ENCODE assay signal across 15 cellular contexts in the genomic region with DNA sequence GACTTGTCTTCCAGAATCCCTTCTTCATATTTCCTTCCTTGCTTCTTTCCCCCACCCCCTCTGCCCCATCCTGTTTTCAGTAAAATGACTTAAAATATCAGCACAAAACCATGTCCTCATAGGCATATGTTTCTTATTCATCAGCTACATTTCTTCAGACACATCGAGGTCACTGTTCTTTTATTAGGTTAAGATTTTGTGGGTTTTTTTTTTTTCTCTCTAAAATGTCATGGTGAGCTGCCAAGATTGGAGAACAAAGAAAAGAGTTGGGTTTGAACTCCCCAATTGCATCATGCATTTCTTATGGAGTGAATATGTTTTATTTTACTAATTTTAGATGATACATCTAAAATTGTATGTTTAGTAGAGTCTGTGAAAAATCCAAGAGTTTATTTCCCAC. TPM values are rescaled to one million over a fixed set of nuclear protein-coding genes. Genes with fewer than 3 reads are reported as not detected.
A peak's percentile ranks its signal among the peaks of the same experiment; 100 is the strongest.
DNase-seq lines count a peak whose midpoint lies in the region; ATAC-seq, FAIRE-seq and TF ChIP-seq lines count a peak whose summit lies in the region.
"Had no signal": no experiment of that assay in that cellular context is flagged by ENCODE, and none has a peak within 500 bp of the region (broad histone marks: within the 10 kb centered on the region; RNA-seq: fewer than 3 reads in every experiment).

No MANE protein-coding gene starts in this region.

- TF ChIP-seq CTCF in cardiac fibroblast (IDR thresholded peaks at IDR 0.05; ENCODE audit: low read depth, low read length) (no peak), left lung (IDR thresholded peaks at IDR 0.05) (no peak), smooth muscle cell (IDR thresholded peaks at IDR 0.05; ENCODE audit: borderline replicate concordance, insufficient read depth, poor library complexity, severe bottlenecking) (no peak)

- H3K9me3 ChIP-seq in left lung, result no peaks in the 10 kb centered on the region
- H3K9me3 ChIP-seq in smooth muscle cell (replicated peaks; ENCODE audit: low read depth), result no peaks in the 10 kb centered on the region

- no peak overlapping the region for H2AFZ ChIP-seq in smooth muscle cell (ENCODE audit: low read depth)

- peak; percentile 50 for ATAC-seq in left lung

- peaks cover 19% of the 10 kb centered on the region for H3F3A ChIP-seq in smooth muscle cell (ENCODE audit: low read depth)

- H3K36me3 Mint-ChIP-seq in activated T-helper 1 cell treated with anti-CD3 and anti-CD28 coated beads, Interleukin-12 subunit alpha, Interleukin-12 subunit beta, Interleukin-2, Interleukin-4 antibody, amounts not matched to agents 30 ng/mL and 10 ng/mL and 1 ng/mL, durations not matched to agents 14 hours and 24 hours and 36 hours (ENCODE audit: low read depth), result no peaks in the 10 kb centered on the region
- H3K36me3 Mint-ChIP-seq: activated naive CD4-positive, alpha-beta T cell treated with anti-CD3 and anti-CD28 coated beads, Interleukin-2, amount 50 U/mL, for 24 hours had no signal

- H3K4me1 Mint-ChIP-seq in activated T-helper 1 cell treated with anti-CD3 and anti-CD28 coated beads, Interleukin-12 subunit alpha, Interleukin-12 subunit beta, Interleukin-2, Interleukin-4 antibody, amounts not matched to agents 30 ng/mL and 10 ng/mL and 1 ng/mL, durations not matched to agents 14 hours and 24 hours and 36 hours (ENCODE audit: low read depth), result no peaks in the 10 kb centered on the region
- H3K4me1 Mint-ChIP-seq: activated naive CD4-positive, alpha-beta T cell treated with anti-CD3 and anti-CD28 coated beads, Interleukin-2, amount 50 U/mL, for 24 hours had no signal

- no peak overlapping the region for H3K9ac ChIP-seq in smooth muscle cell (ENCODE audit: low read depth)

- no peaks in the 10 kb centered on the region for H3K79me2 ChIP-seq in smooth muscle cell (ENCODE audit: low read depth)

- intact Hi-C loops in left lung (cut with DNase I) (no loop called here), posterior vena cava (cut with DNase I) (no loop called here)
- intact Hi-C loops in activated T-helper 1 cell treated with anti-CD3 and anti-CD28 coated beads, Interleukin-12 subunit alpha, Interleukin-12 subunit beta, Interleukin-2, Interleukin-4 antibody, amounts not matched to agents 30 ng/mL and 10 ng/mL and 1 ng/mL, durations not matched to agents 14 hours and 24 hours and 36 hours (cut with micrococcal nuclease), result no loop called here

- 23% methylated on average over 1 of the region's 1 CpG for WGBS in smooth muscle cell (ENCODE audit: low lambda C conversion rate)

- H3K27ac Mint-ChIP-seq in activated T-helper 1 cell treated with anti-CD3 and anti-CD28 coated beads, Interleukin-12 subunit alpha, Interleukin-12 subunit beta, Interleukin-2, Interleukin-4 antibody, amounts not matched to agents 30 ng/mL and 10 ng/mL and 1 ng/mL, durations not matched to agents 14 hours and 24 hours and 36 hours, result no peak overlapping the region
- H3K27ac Mint-ChIP-seq: activated naive CD4-positive, alpha-beta T cell treated with anti-CD3 and anti-CD28 coated beads, Interleukin-2, amount 50 U/mL, for 24 hours had no signal

- peak overlapping the region in 1 of 2 donors; percentile 42 for H3K4me3 ChIP-seq in cardiac fibroblast (replicated peaks in 1 of 2; ENCODE audit: low read depth in 2 of 2, low read length in 2 of 2)
- H3K4me3 ChIP-seq in left lung, result no peak overlapping the region
- no peak overlapping the region for H3K4me3 ChIP-seq in smooth muscle cell

- H3K27me3 ChIP-seq in left lung (no peaks in the 10 kb centered on the region), smooth muscle cell (ENCODE audit: low read depth) (no peaks in the 10 kb centered on the region)

- H3K4me2 ChIP-seq in smooth muscle cell, result peak overlapping the region; percentile 28

- no peaks in the 10 kb centered on the region for H3K36me3 ChIP-seq in left lung
- no peaks in the 10 kb centered on the region for H3K36me3 ChIP-seq in smooth muscle cell (ENCODE audit: low read depth)

- no peaks in the 10 kb centered on the region for H4K20me1 ChIP-seq in smooth muscle cell (ENCODE audit: low read depth)

- H3K27ac ChIP-seq in left lung (peak overlapping the region; percentile 60 to 83), smooth muscle cell (ENCODE audit: low read depth) (peak overlapping the region; percentile 81)

- no peak overlapping the region for H3K4me3 Mint-ChIP-seq in activated T-helper 1 cell treated with anti-CD3 and anti-CD28 coated beads, Interleukin-12 subunit alpha, Interleukin-12 subunit beta, Interleukin-2, Interleukin-4 antibody, amounts not matched to agents 30 ng/mL and 10 ng/mL and 1 ng/mL, durations not matched to agents 14 hours and 24 hours and 36 hours
- H3K4me3 Mint-ChIP-seq: activated naive CD4-positive, alpha-beta T cell treated with anti-CD3 and anti-CD28 coated beads, Interleukin-2, amount 50 U/mL, for 24 hours had no signal

- DNase-seq in GM04504 (ENCODE audit: low read depth) (peak; percentile 76), cardiac fibroblast (ENCODE audit: low read depth in 2 of 2) (peak; percentile 94), left lung (no peak), smooth muscle cell (lab: John Stamatoyannopoulos, UW; ENCODE audit: unreplicated experiment) (no peak), urothelium cell line (ENCODE audit: low spot score) (no peak), posterior vena cava (ENCODE audit: low spot score) (no peak)
- no peak for DNase-seq in activated CD4-positive, CD25-positive, alpha-beta regulatory T cell treated with anti-CD3 and anti-CD28 coated beads, Interleukin-2, amount 50 U/mL, for 72 hours
- no peak for DNase-seq in activated T-helper 1 cell treated with anti-CD3 and anti-CD28 coated beads, Interleukin-12 subunit alpha, Interleukin-12 subunit beta, Interleukin-2, Interleukin-4 antibody, amounts not matched to agents 30 ng/mL and 10 ng/mL and 1 ng/mL, durations not matched to agents 14 hours and 24 hours and 36 hours (ENCODE audit: low spot score)
- DNase-seq: activated CD4-positive, alpha-beta T cell treated with anti-CD3 and anti-CD28 coated beads, Interleukin-2, amount 50 U/mL, for 4 hours; erythroblast; KG1; NCI-H524; SW 1271 had no signal

- H3K9me3 Mint-ChIP-seq in activated T-helper 1 cell treated with anti-CD3 and anti-CD28 coated beads, Interleukin-12 subunit alpha, Interleukin-12 subunit beta, Interleukin-2, Interleukin-4 antibody, amounts not matched to agents 30 ng/mL and 10 ng/mL and 1 ng/mL, durations not matched to agents 14 hours and 24 hours and 36 hours, result no peaks in the 10 kb centered on the region
- H3K9me3 Mint-ChIP-seq: activated naive CD4-positive, alpha-beta T cell treated with anti-CD3 and anti-CD28 coated beads, Interleukin-2, amount 50 U/mL, for 24 hours had no signal

- no peak for FAIRE-seq in urothelium cell line (lab: Jason Lieb, UNC)

- peaks cover 12 to 16% of the 10 kb centered on the region in 2 donors for H3K4me1 ChIP-seq in left lung
- H3K4me1 ChIP-seq in smooth muscle cell (ENCODE audit: low read depth), result no peaks in the 10 kb centered on the region

- peaks cover 14% of the 10 kb centered on the region for H3K27me3 Mint-ChIP-seq in activated T-helper 1 cell treated with anti-CD3 and anti-CD28 coated beads, Interleukin-12 subunit alpha, Interleukin-12 subunit beta, Interleukin-2, Interleukin-4 antibody, amounts not matched to agents 30 ng/mL and 10 ng/mL and 1 ng/mL, durations not matched to agents 14 hours and 24 hours and 36 hours (ENCODE audit: insufficient read depth)

RNA-seq across cellular contexts. Expression of a gene that starts 35.8 kb away (rescaled TPM):
- under 1 TPM in 1 of 2 donors, not detected in 1; 0.37 TPM for total RNA-seq in left lung
- total RNA-seq in smooth muscle cell, result 0.13 and 0.67 TPM in 2 replicates
- 0.06 TPM in 1 of 2 replicates, not detected in the other for polyA plus RNA-seq in smooth muscle cell
- under 1 TPM in 1 of 2 donors, not detected in 1; 0.37 TPM for total RNA-seq in posterior vena cava
- not detected in 2 replicates for total RNA-seq in activated T-helper 1 cell treated with anti-CD3 and anti-CD28 coated beads, Interleukin-12 subunit alpha, Interleukin-12 subunit beta, Interleukin-2, Interleukin-4 antibody, amounts not matched to agents 30 ng/mL and 10 ng/mL and 1 ng/mL, durations not matched to agents 14 hours and 24 hours and 36 hours
- total RNA-seq: subcutaneous adipose tissue had no signal

Comparison
In these comparisons a context has a peak if more than half of its experiments do, and no peak if none do; other contexts are left out.
1. DNase-seq: peak in GM04504 (single experiment) and cardiac fibroblast (2 of 2); none in left lung (0 of 2), smooth muscle cell (single experiment), urothelium cell line (single experiment), posterior vena cava (single experiment), activated CD4-positive, CD25-positive, alpha-beta regulatory T cell treated with anti-CD3 and anti-CD28 coated beads, Interleukin-2, amount 50 U/mL, for 72 hours (single experiment) and activated T-helper 1 cell treated with anti-CD3 and anti-CD28 coated beads, Interleukin-12 subunit alpha, Interleukin-12 subunit beta, Interleukin-2, Interleukin-4 antibody, amounts not matched to agents 30 ng/mL and 10 ng/mL and 1 ng/mL, durations not matched to agents 14 hours and 24 hours and 36 hours (single experiment).